Comparison of ENCODE assay signal across 15 cellular contexts in the genomic region with DNA sequence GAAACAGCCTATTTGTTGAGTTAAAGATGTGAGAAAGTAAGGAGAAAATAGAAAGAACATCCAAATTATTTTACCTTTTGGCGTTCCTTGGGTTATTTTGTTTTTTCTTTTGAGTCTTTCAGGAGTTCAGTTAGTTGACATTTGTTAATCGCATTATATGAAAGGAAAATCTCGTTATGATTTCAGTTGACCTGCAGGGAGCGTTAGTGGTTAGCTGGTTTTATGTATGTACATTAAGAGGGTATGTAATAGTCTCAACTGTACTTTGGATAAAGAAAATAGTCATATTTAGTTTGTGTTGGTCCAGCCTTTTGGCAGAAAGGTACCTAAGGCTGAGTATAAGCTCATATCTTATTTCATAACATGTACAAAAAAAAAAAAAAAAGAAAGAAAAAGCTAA. TPM values are rescaled to one million over a fixed set of nuclear protein-coding genes. Genes with fewer than 3 reads are reported as not detected.
DNase-seq lines count a peak whose midpoint lies in the region; ATAC-seq and TF ChIP-seq lines count a peak whose summit lies in the region.
"Had no signal": no experiment of that assay in that cellular context is flagged by ENCODE, and none has a peak within 500 bp of the region (broad histone marks: within the 10 kb centered on the region; RNA-seq: fewer than 3 reads in every experiment).

No MANE protein-coding gene starts in this region.

- H3K27ac ChIP-seq in A673 (ENCODE audit: low read depth, low read length, poor library complexity, severe bottlenecking) (no peak overlapping the region), RWPE2 (ENCODE audit: poor library complexity, severe bottlenecking) (no peak overlapping the region), tibial artery (no peak overlapping the region)

- DNase-seq in A673 (ENCODE audit: low spot score) (peak; percentile 33), HFFc6 (no peak), RWPE2 (ENCODE audit: low spot score) (no peak), fibroblast of the aortic adventitia (ENCODE audit: low read depth) (peak; percentile 39), tibial artery (no peak), foreskin fibroblast (no peak)
- DNase-seq in activated CD4-positive, alpha-beta memory T cell treated with anti-CD3 and anti-CD28 coated beads, Interleukin-2, amount 10 ng/mL, durations not matched to agents 7 days and 5 days, result no peak
- DNase-seq: BE2C; CD4-positive, alpha-beta memory T cell; EL; MV-4-11; NCI-H1436; NCI-H345; SHP77 had no signal

- POLR2A ChIA-PET in A673 (lab: Charles Lee; ENCODE audit: low non-redundant PET), result interaction anchor here (0.6 to 0.7 kb wide), 2 partner anchors 21 to 57 kb away, joined by 3 read pairs; no protein-coding TSS in a partner anchor
- POLR2A ChIA-PET in activated CD4-positive, alpha-beta memory T cell treated with anti-CD3 and anti-CD28 coated beads, Interleukin-2, amount 10 ng/mL, durations not matched to agents 7 days and 5 days (lab: Charles Lee), result no interaction called here

- TF ChIP-seq CTCF in A673 (conservative IDR thresholded peaks at IDR 0.05; ENCODE audit: low read depth, low read length) (peak; percentile 46), HFFc6 (IDR thresholded peaks at IDR 0.05) (0 out of 2 replicates have a peak, but pooled peaks have one; percentile 11), RWPE2 (IDR thresholded peaks at IDR 0.05; ENCODE audit: poor library complexity, severe bottlenecking) (peak; percentile 5), fibroblast of the aortic adventitia (IDR thresholded peaks at IDR 0.05; ENCODE audit: insufficient read depth, low read length) (no peak), tibial artery (IDR thresholded peaks at IDR 0.05) (no peak), foreskin fibroblast (IDR thresholded peaks at IDR 0.05; ENCODE audit: low read depth, low read length) (no peak)

- H3K9me3 Mint-ChIP-seq in HFFc6, result no peaks in the 10 kb centered on the region
- H3K9me3 Mint-ChIP-seq in activated CD4-positive, alpha-beta memory T cell treated with anti-CD3 and anti-CD28 coated beads, Interleukin-2, amount 10 ng/mL, durations not matched to agents 7 days and 5 days, result no peaks in the 10 kb centered on the region

- intact Hi-C loops in A673 (cut with micrococcal nuclease; ENCODE audit: unreplicated experiment), result loop anchor here (10.0 kb wide), 1 partner anchor 665 kb away; no protein-coding TSS in a partner anchor
- intact Hi-C loops in tibial artery (cut with DNase I; ENCODE audit: low total_unique reads), result no loop called here

- H3K27ac Mint-ChIP-seq in HFFc6, result no peak overlapping the region
- no peak overlapping the region for H3K27ac Mint-ChIP-seq in activated CD4-positive, alpha-beta memory T cell treated with anti-CD3 and anti-CD28 coated beads, Interleukin-2, amount 10 ng/mL, durations not matched to agents 7 days and 5 days
- H3K27ac Mint-ChIP-seq: CD4-positive, alpha-beta memory T cell had no signal

- H3K36me3 Mint-ChIP-seq in HFFc6 (ENCODE audit: low read depth), result peaks cover 23% of the 10 kb centered on the region
- H3K36me3 Mint-ChIP-seq in activated CD4-positive, alpha-beta memory T cell treated with anti-CD3 and anti-CD28 coated beads, Interleukin-2, amount 10 ng/mL, durations not matched to agents 7 days and 5 days (ENCODE audit: low read depth), result no peaks in the 10 kb centered on the region
- H3K36me3 Mint-ChIP-seq: CD4-positive, alpha-beta memory T cell had no signal

- H3K4me3 ChIP-seq in A673 (ENCODE audit: low read depth, low read length, poor library complexity, severe bottlenecking), result no peak overlapping the region
- H3K4me3 ChIP-seq in RWPE2 (ENCODE audit: severe bottlenecking), result no peak overlapping the region
- no peak overlapping the region for H3K4me3 ChIP-seq in fibroblast of the aortic adventitia (ENCODE audit: low read depth, low read length)
- H3K4me3 ChIP-seq in tibial artery, result no peak overlapping the region
- H3K4me3 ChIP-seq in foreskin fibroblast (ENCODE audit: low read depth in 1 of 2, low read length in 2 of 2), result no peak overlapping the region

- no peak overlapping the region for H3K4me3 Mint-ChIP-seq in HFFc6
- H3K4me3 Mint-ChIP-seq in activated CD4-positive, alpha-beta memory T cell treated with anti-CD3 and anti-CD28 coated beads, Interleukin-2, amount 10 ng/mL, durations not matched to agents 7 days and 5 days, result no peak overlapping the region
- H3K4me3 Mint-ChIP-seq: CD4-positive, alpha-beta memory T cell had no signal

- BruUV-seq in A673 (replicated peaks; lab: Mats Ljungman, UMichigan), result no TSS peak

- H3K27me3 Mint-ChIP-seq in HFFc6 (ENCODE audit: insufficient read depth), result no peaks in the 10 kb centered on the region; the same call in none of the 2 replicates
- peaks cover 32% of the 10 kb centered on the region for H3K27me3 Mint-ChIP-seq in activated CD4-positive, alpha-beta memory T cell treated with anti-CD3 and anti-CD28 coated beads, Interleukin-2, amount 10 ng/mL, durations not matched to agents 7 days and 5 days

- H3K36me3 ChIP-seq in A673 (ENCODE audit: insufficient read depth, low read length, poor library complexity, severe bottlenecking) (no peaks in the 10 kb centered on the region), RWPE2 (ENCODE audit: low read depth) (no peaks in the 10 kb centered on the region), tibial artery (no peaks in the 10 kb centered on the region)
- H3K36me3 ChIP-seq: BE2C had no signal

- peaks cover 12% of the 10 kb centered on the region for H3K4me1 ChIP-seq in A673 (ENCODE audit: insufficient read depth, low read length, poor library complexity, severe bottlenecking)
- no peaks in the 10 kb centered on the region for H3K4me1 ChIP-seq in RWPE2 (ENCODE audit: insufficient read depth, poor library complexity, severe bottlenecking)
- H3K4me1 ChIP-seq in tibial artery, result peaks cover 0 to 11% (median 5%) of the 10 kb centered on the region in 4 donors
- H3K4me1 ChIP-seq: BE2C had no signal

- ATAC-seq in RWPE2 (ENCODE audit: low read depth) (no peak), HG03097 (IDR thresholded peaks at IDR 0.05; ENCODE audit: low FRiP score, unreplicated experiment) (no peak)

- CTCF ChIA-PET in A673 (lab: Charles Lee), result interaction anchor here (0.5 to 1.6 kb wide), 2 partner anchors 23 kb away, joined by 3 to 13 read pairs; no protein-coding TSS in a partner anchor
- CTCF ChIA-PET in activated CD4-positive, alpha-beta memory T cell treated with anti-CD3 and anti-CD28 coated beads, Interleukin-2, amount 10 ng/mL, durations not matched to agents 7 days and 5 days (lab: Charles Lee), result interaction anchor here (0.6 to 1.4 kb wide), 3 partner anchors 14 to 41 kb away, joined by 3 to 4 read pairs (median 4); no protein-coding TSS in a partner anchor

- peaks cover 5% of the 10 kb centered on the region for H3K27me3 ChIP-seq in A673 (replicated peaks; ENCODE audit: insufficient read depth, low read depth, low read length, poor library complexity)
- peaks cover 24% of the 10 kb centered on the region for H3K27me3 ChIP-seq in RWPE2 (ENCODE audit: insufficient read depth, poor library complexity, severe bottlenecking)
- H3K27me3 ChIP-seq in tibial artery, result peaks cover 0 to 4% of the 10 kb centered on the region in 2 donors

- no peaks in the 10 kb centered on the region for H3K9me3 ChIP-seq in A673 (ENCODE audit: low read depth, low read length, poor library complexity, severe bottlenecking)
- no peaks in the 10 kb centered on the region for H3K9me3 ChIP-seq in RWPE2 (ENCODE audit: severe bottlenecking)
- no peaks in the 10 kb centered on the region for H3K9me3 ChIP-seq in tibial artery
- H3K9me3 ChIP-seq: BE2C had no signal

- H3K4me1 Mint-ChIP-seq in HFFc6 (ENCODE audit: low read depth), result peaks cover 22% of the 10 kb centered on the region
- H3K4me1 Mint-ChIP-seq in activated CD4-positive, alpha-beta memory T cell treated with anti-CD3 and anti-CD28 coated beads, Interleukin-2, amount 10 ng/mL, durations not matched to agents 7 days and 5 days, result peaks cover 1% of the 10 kb centered on the region

RNA-seq across cellular contexts. Expression of gene BMPER, which starts 4.0 kb away (rescaled TPM):
- 6.7 and 8.2 TPM in 2 replicates for total RNA-seq in A673 (2021)
- total RNA-seq in HFFc6 (2021; fragmentation: NEBNext Ultra II Directional; extraction: Animal tissue kit (Norgen Biotek cat#: 25700)), result 10 to 100 TPM in 4 of 6 experiments, 1 to 10 TPM in 2; 9.4 to 13.5 (median 11.1) TPM
- total RNA-seq in fibroblast of the aortic adventitia (ENCODE audit: low replicate concordance), result 45.4 and 157 TPM in 2 replicates
- not detected for total RNA-seq in activated CD4-positive, alpha-beta memory T cell treated with anti-CD3 and anti-CD28 coated beads, Interleukin-2, amount 10 ng/mL, durations not matched to agents 7 days and 5 days

Comparison
In these comparisons a context has a peak if more than half of its experiments do, and no peak if none do; other contexts are left out.
1. DNase-seq: peak in A673 (single experiment) and fibroblast of the aortic adventitia (single experiment); none in HFFc6 (single experiment), RWPE2 (single experiment), tibial artery (0 of 2), activated CD4-positive, alpha-beta memory T cell treated with anti-CD3 and anti-CD28 coated beads, Interleukin-2, amount 10 ng/mL, durations not matched to agents 7 days and 5 days (single experiment) and foreskin fibroblast (0 of 2).
2. CTCF ChIP-seq: peak in A673 (single experiment), HFFc6 (single experiment) and RWPE2 (single experiment); none in fibroblast of the aortic adventitia (single experiment), tibial artery (0 of 2) and foreskin fibroblast (single experiment).